Comparison of ENCODE assay signal across 1 cellular context in genomic region chr12:34016361-34016760, GRCh38.
TF ChIP-seq lines count a peak whose summit lies in the region.

No MANE protein-coding gene starts in this region.

TF ChIP-seq in WTC11, 78 proteins besides CTCF, POLR2A, EP300 and RAD21 (continued from another document):
- TF ChIP-seq, protein P1, sequence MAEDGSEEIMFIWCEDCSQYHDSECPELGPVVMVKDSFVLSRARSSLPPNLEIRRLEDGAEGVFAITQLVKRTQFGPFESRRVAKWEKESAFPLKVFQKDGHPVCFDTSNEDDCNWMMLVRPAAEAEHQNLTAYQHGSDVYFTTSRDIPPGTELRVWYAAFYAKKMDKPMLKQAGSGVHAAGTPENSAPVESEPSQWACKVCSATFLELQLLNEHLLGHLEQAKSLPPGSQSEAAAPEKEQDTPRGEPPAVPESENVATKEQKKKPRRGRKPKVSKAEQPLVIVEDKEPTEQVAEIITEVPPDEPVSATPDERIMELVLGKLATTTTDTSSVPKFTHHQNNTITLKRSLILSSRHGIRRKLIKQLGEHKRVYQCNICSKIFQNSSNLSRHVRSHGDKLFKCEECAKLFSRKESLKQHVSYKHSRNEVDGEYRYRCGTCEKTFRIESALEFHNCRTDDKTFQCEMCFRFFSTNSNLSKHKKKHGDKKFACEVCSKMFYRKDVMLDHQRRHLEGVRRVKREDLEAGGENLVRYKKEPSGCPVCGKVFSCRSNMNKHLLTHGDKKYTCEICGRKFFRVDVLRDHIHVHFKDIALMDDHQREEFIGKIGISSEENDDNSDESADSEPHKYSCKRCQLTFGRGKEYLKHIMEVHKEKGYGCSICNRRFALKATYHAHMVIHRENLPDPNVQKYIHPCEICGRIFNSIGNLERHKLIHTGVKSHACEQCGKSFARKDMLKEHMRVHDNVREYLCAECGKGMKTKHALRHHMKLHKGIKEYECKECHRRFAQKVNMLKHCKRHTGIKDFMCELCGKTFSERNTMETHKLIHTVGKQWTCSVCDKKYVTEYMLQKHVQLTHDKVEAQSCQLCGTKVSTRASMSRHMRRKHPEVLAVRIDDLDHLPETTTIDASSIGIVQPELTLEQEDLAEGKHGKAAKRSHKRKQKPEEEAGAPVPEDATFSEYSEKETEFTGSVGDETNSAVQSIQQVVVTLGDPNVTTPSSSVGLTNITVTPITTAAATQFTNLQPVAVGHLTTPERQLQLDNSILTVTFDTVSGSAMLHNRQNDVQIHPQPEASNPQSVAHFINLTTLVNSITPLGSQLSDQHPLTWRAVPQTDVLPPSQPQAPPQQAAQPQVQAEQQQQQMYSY (CRISPR knock-in tag; IDR thresholded peaks at IDR 0.05): no peak
- TF ChIP-seq ZNF263 (CRISPR knock-in tag; IDR thresholded peaks at IDR 0.05; ENCODE audit: low read depth): no peak
- TF ChIP-seq ZNF416 (CRISPR knock-in tag; IDR thresholded peaks at IDR 0.05): no peak
- TF ChIP-seq JAZF1 (CRISPR knock-in tag; IDR thresholded peaks at IDR 0.05): no peak
- TF ChIP-seq, protein P2, sequence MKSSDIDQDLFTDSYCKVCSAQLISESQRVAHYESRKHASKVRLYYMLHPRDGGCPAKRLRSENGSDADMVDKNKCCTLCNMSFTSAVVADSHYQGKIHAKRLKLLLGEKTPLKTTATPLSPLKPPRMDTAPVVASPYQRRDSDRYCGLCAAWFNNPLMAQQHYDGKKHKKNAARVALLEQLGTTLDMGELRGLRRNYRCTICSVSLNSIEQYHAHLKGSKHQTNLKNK (CRISPR knock-in tag; IDR thresholded peaks at IDR 0.05): no peak
- no peak for TF ChIP-seq NR1H2 (CRISPR knock-in tag; IDR thresholded peaks at IDR 0.05)
